ENCODE assay signal across 16 cellular contexts in genomic region chr19:42275517-42275916, GRCh38. TPM values are rescaled to one million over a fixed set of nuclear protein-coding genes. Genes with fewer than 3 reads are reported as not detected.
DNase-seq lines count a peak whose midpoint lies in the region; ATAC-seq and TF ChIP-seq lines count a peak whose summit lies in the region.
"Had no signal": no experiment of that assay in that cellular context is flagged by ENCODE, and none has a peak within 500 bp of the region (broad histone marks: within the 10 kb centered on the region; RNA-seq: fewer than 3 reads in every experiment).

No MANE protein-coding gene starts in this region.

- TF ChIP-seq CTCF in activated CD8-positive, alpha-beta T cell treated with anti-CD3 and anti-CD28 coated beads for 36 hours (IDR thresholded peaks at IDR 0.05): no peak
- TF ChIP-seq CTCF in HFFc6 (IDR thresholded peaks at IDR 0.05) (no peak), gastrocnemius medialis (IDR thresholded peaks at IDR 0.05 in 4 of 5, conservative IDR thresholded peaks at IDR 0.05 in 1 of 5) (no peak), GM13977 (IDR thresholded peaks at IDR 0.05; ENCODE audit: extremely low read depth, insufficient read depth, missing control alignments) (no peak)

- intact Hi-C loops in activated CD8-positive, alpha-beta T cell treated with anti-CD3 and anti-CD28 coated beads for 36 hours (cut with micrococcal nuclease): no loop called here
- intact Hi-C loops in gastrocnemius medialis (cut with DNase I; ENCODE audit: low total_unique reads): no loop called here

- H3K27ac ChIP-seq in cingulate gyrus (ENCODE audit: low read depth, low read length) (peak overlapping the region; percentile 54), gastrocnemius medialis (peak overlapping the region; percentile 39 to 97 (median 76))
- H3K27ac ChIP-seq: thyroid gland had no signal

- H3K27ac Mint-ChIP-seq in activated CD8-positive, alpha-beta T cell treated with anti-CD3 and anti-CD28 coated beads, Interleukin-2, amount 10 ng/mL, durations not matched to agents 7 days and 5 days: peak overlapping the region; percentile 90
- no peak overlapping the region for H3K27ac Mint-ChIP-seq in activated CD8-positive, alpha-beta T cell treated with anti-CD3 and anti-CD28 coated beads for 36 hours
- peak overlapping the region; percentile 65; the same call in 1 of the 2 replicates for H3K27ac Mint-ChIP-seq in HFFc6

- POLR2A ChIA-PET in activated CD8-positive, alpha-beta T cell treated with anti-CD3 and anti-CD28 coated beads, Interleukin-2, amount 10 ng/mL, durations not matched to agents 7 days and 5 days (lab: Charles Lee): no interaction called here
- POLR2A ChIA-PET in activated CD8-positive, alpha-beta T cell treated with anti-CD3 and anti-CD28 coated beads for 36 hours (lab: Charles Lee): interaction anchor here (1.0 to 1.4 kb wide), 2 partner anchors 29 to 30 kb away, joined by 3 to 4 read pairs; no protein-coding TSS in a partner anchor

- no peaks in the 10 kb centered on the region for H3K27me3 Mint-ChIP-seq in activated CD8-positive, alpha-beta T cell treated with anti-CD3 and anti-CD28 coated beads, Interleukin-2, amount 10 ng/mL, durations not matched to agents 7 days and 5 days (ENCODE audit: low read depth)
- H3K27me3 Mint-ChIP-seq in activated CD8-positive, alpha-beta T cell treated with anti-CD3 and anti-CD28 coated beads for 36 hours: no peaks in the 10 kb centered on the region
- peaks cover 10% of the 10 kb centered on the region for H3K27me3 Mint-ChIP-seq in HFFc6 (ENCODE audit: insufficient read depth)
- H3K27me3 Mint-ChIP-seq: naive thymus-derived CD8-positive, alpha-beta T cell had no signal

- DNase-seq in activated CD8-positive, alpha-beta T cell treated with anti-CD3 and anti-CD28 coated beads, Interleukin-2, amount 10 ng/mL, durations not matched to agents 7 days and 5 days: no peak
- DNase-seq in activated CD8-positive, alpha-beta T cell treated with anti-CD3 and anti-CD28 coated beads for 36 hours: no peak
- DNase-seq in HFFc6 (no peak), gastrocnemius medialis (no peak), GM13977 (ENCODE audit: low spot score) (no peak), activated gamma-delta T cell treated with Interleukin-2 at 50 U/mL for 16 hours (no peak)
- DNase-seq: activated CD8-positive, alpha-beta memory T cell treated with anti-CD3 and anti-CD28 coated beads, Interleukin-2, amount 50 U/mL, for 48 hours; hippocampal formation; naive thymus-derived CD8-positive, alpha-beta T cell; NCI-H1694 treated with DMSO at 0.1 percent for 48 hours; NCI-H446 treated with DMSO at 0.1 percent for 48 hours; thyroid gland had no signal

- no peak for ATAC-seq in activated CD8-positive, alpha-beta T cell treated with anti-CD3 and anti-CD28 coated beads, Interleukin-2, amount 10 ng/mL, durations not matched to agents 7 days and 5 days
- ATAC-seq in activated CD8-positive, alpha-beta T cell treated with anti-CD3 and anti-CD28 coated beads for 36 hours: no peak
- ATAC-seq in gastrocnemius medialis (no peak), HG02623 (IDR thresholded peaks at IDR 0.05; ENCODE audit: unreplicated experiment) (no peak)
- ATAC-seq: left lobe of liver; naive thymus-derived CD8-positive, alpha-beta T cell had no signal

- H3K36me3 ChIP-seq in gastrocnemius medialis: peaks cover 0 to 33% of the 10 kb centered on the region in 2 donors

- H3K27me3 ChIP-seq in gastrocnemius medialis: no peaks in the 10 kb centered on the region
- H3K27me3 ChIP-seq: thyroid gland had no signal

- in situ Hi-C loops in gastrocnemius medialis (cut with MboI; ENCODE audit: low sequenced_read_pairs in 4 of 4) (no loop called here), GM13977 (cut with MboI; ENCODE audit: low pct_unique_long_range_greater_than_20kb, low sequenced_read_pairs, unreplicated experiment) (loop anchor here (25.0 kb wide), 1 partner anchor 163 kb away; no protein-coding TSS in a partner anchor)

- no peaks in the 10 kb centered on the region for H3K9me3 Mint-ChIP-seq in activated CD8-positive, alpha-beta T cell treated with anti-CD3 and anti-CD28 coated beads, Interleukin-2, amount 10 ng/mL, durations not matched to agents 7 days and 5 days (ENCODE audit: insufficient read depth)
- no peaks in the 10 kb centered on the region for H3K9me3 Mint-ChIP-seq in activated CD8-positive, alpha-beta T cell treated with anti-CD3 and anti-CD28 coated beads for 36 hours
- H3K9me3 Mint-ChIP-seq in HFFc6: no peaks in the 10 kb centered on the region
- H3K9me3 Mint-ChIP-seq: naive thymus-derived CD8-positive, alpha-beta T cell had no signal

- H3K36me3 Mint-ChIP-seq in activated CD8-positive, alpha-beta T cell treated with anti-CD3 and anti-CD28 coated beads, Interleukin-2, amount 10 ng/mL, durations not matched to agents 7 days and 5 days (ENCODE audit: low read depth): peaks cover 45% of the 10 kb centered on the region
- H3K36me3 Mint-ChIP-seq in activated CD8-positive, alpha-beta T cell treated with anti-CD3 and anti-CD28 coated beads for 36 hours (ENCODE audit: low read depth): peaks cover 16% of the 10 kb centered on the region
- H3K36me3 Mint-ChIP-seq in HFFc6 (ENCODE audit: low read depth): peaks cover 25% of the 10 kb centered on the region

- no peak overlapping the region for H3K4me3 ChIP-seq in gastrocnemius medialis
- H3K4me3 ChIP-seq: coronary artery, thyroid gland had no signal

- TF ChIP-seq POLR2A in gastrocnemius medialis (IDR thresholded peaks at IDR 0.05): no peak

- no peaks in the 10 kb centered on the region for H3K9me3 ChIP-seq in gastrocnemius medialis
- H3K9me3 ChIP-seq: thyroid gland had no signal

- CTCF ChIA-PET in activated CD8-positive, alpha-beta T cell treated with anti-CD3 and anti-CD28 coated beads, Interleukin-2, amount 10 ng/mL, durations not matched to agents 7 days and 5 days (lab: Charles Lee): interaction anchor here (2.4 kb wide), 1 partner anchor 30 kb away, joined by 5 read pairs; no protein-coding TSS in a partner anchor
- CTCF ChIA-PET in activated CD8-positive, alpha-beta T cell treated with anti-CD3 and anti-CD28 coated beads for 36 hours (lab: Charles Lee): interaction anchor here (1.3 to 1.7 kb wide), 2 partner anchors 20 to 33 kb away, joined by 4 read pairs; partner anchors contain the start of gene GSK3A

- peaks cover 63% of the 10 kb centered on the region for H3K4me1 Mint-ChIP-seq in activated CD8-positive, alpha-beta T cell treated with anti-CD3 and anti-CD28 coated beads, Interleukin-2, amount 10 ng/mL, durations not matched to agents 7 days and 5 days (ENCODE audit: low read depth)
- H3K4me1 Mint-ChIP-seq in activated CD8-positive, alpha-beta T cell treated with anti-CD3 and anti-CD28 coated beads for 36 hours (ENCODE audit: low read depth): peaks cover 51% of the 10 kb centered on the region
- peaks cover 63% of the 10 kb centered on the region for H3K4me1 Mint-ChIP-seq in HFFc6 (ENCODE audit: low read depth)

- H3K4me1 ChIP-seq in gastrocnemius medialis: peaks cover 56 to 68% of the 10 kb centered on the region in 2 donors

- H3K4me3 Mint-ChIP-seq in activated CD8-positive, alpha-beta T cell treated with anti-CD3 and anti-CD28 coated beads, Interleukin-2, amount 10 ng/mL, durations not matched to agents 7 days and 5 days: no peak overlapping the region
- no peak overlapping the region for H3K4me3 Mint-ChIP-seq in activated CD8-positive, alpha-beta T cell treated with anti-CD3 and anti-CD28 coated beads for 36 hours
- H3K4me3 Mint-ChIP-seq in HFFc6: peak overlapping the region; percentile 69; the same call in 1 of the 2 replicates

RNA-seq across cellular contexts. Expression of gene CIC, which starts 6.5 kb away (rescaled TPM):
- total RNA-seq in activated CD8-positive, alpha-beta T cell treated with anti-CD3 and anti-CD28 coated beads, Interleukin-2, amount 10 ng/mL, durations not matched to agents 7 days and 5 days: 10 to 100 TPM; 73.1 to 83.8 TPM
- total RNA-seq in activated CD8-positive, alpha-beta T cell treated with anti-CD3 and anti-CD28 coated beads for 36 hours: 10 to 100 TPM; 60.7 to 65.6 TPM
- 10 to 100 TPM; 67.6 to 75.4 (median 73.7) TPM for total RNA-seq in HFFc6 (2021; fragmentation: NEBNext Ultra II Directional; extraction: Animal tissue kit (Norgen Biotek cat#: 25700))
- 10 to 100 TPM; 15.2 to 52.2 (median 41.5) TPM for total RNA-seq in gastrocnemius medialis

RNA-seq across cellular contexts. Expression of gene ERF, which starts 20.6 kb away (rescaled TPM):
- total RNA-seq in activated CD8-positive, alpha-beta T cell treated with anti-CD3 and anti-CD28 coated beads, Interleukin-2, amount 10 ng/mL, durations not matched to agents 7 days and 5 days: 10 to 100 TPM; 49.9 to 54.5 TPM
- 10 to 100 TPM; 60.0 to 69.2 TPM for total RNA-seq in activated CD8-positive, alpha-beta T cell treated with anti-CD3 and anti-CD28 coated beads for 36 hours
- total RNA-seq in HFFc6 (2021; fragmentation: NEBNext Ultra II Directional; extraction: Animal tissue kit (Norgen Biotek cat#: 25700)): 10 to 100 TPM; 74.7 to 87.8 (median 78.8) TPM
- 10 to 100 TPM; 14.0 to 26.7 (median 14.8) TPM for total RNA-seq in gastrocnemius medialis

RNA-seq across cellular contexts. Expression of gene PRR19, which starts 26.4 kb away (rescaled TPM):
- total RNA-seq in activated CD8-positive, alpha-beta T cell treated with anti-CD3 and anti-CD28 coated beads, Interleukin-2, amount 10 ng/mL, durations not matched to agents 7 days and 5 days: under 1 TPM; 0.44 to 0.55 TPM
- under 1 TPM; 0.38 to 0.49 TPM for total RNA-seq in activated CD8-positive, alpha-beta T cell treated with anti-CD3 and anti-CD28 coated beads for 36 hours
- total RNA-seq in HFFc6 (2021; fragmentation: NEBNext Ultra II Directional; extraction: Animal tissue kit (Norgen Biotek cat#: 25700)): 1 to 10 TPM in 1 of 6 experiments, under 1 TPM in 5; 0.67 to 2.0 (median 0.86) TPM
- not detected for total RNA-seq in gastrocnemius medialis

RNA-seq across cellular contexts. Expression of gene PAFAH1B3, which starts 26.9 kb away (rescaled TPM):
- 10 to 100 TPM; 48.2 to 52.7 TPM for total RNA-seq in activated CD8-positive, alpha-beta T cell treated with anti-CD3 and anti-CD28 coated beads, Interleukin-2, amount 10 ng/mL, durations not matched to agents 7 days and 5 days
- 10 to 100 TPM; 39.1 to 42.4 TPM for total RNA-seq in activated CD8-positive, alpha-beta T cell treated with anti-CD3 and anti-CD28 coated beads for 36 hours
- 10 to 100 TPM; 32.3 to 43.5 (median 40.7) TPM for total RNA-seq in HFFc6 (2021; fragmentation: NEBNext Ultra II Directional; extraction: Animal tissue kit (Norgen Biotek cat#: 25700))
- 10 to 100 TPM in 1 of 4 donors, 1 to 10 TPM in 3; 1.7 to 30.7 (median 5.1) TPM for total RNA-seq in gastrocnemius medialis

RNA-seq across cellular contexts. Expression of gene GSK3A, which starts 33.1 kb away (rescaled TPM):
- total RNA-seq in activated CD8-positive, alpha-beta T cell treated with anti-CD3 and anti-CD28 coated beads, Interleukin-2, amount 10 ng/mL, durations not matched to agents 7 days and 5 days: 10 to 100 TPM; 48.2 to 49.0 TPM
- total RNA-seq in activated CD8-positive, alpha-beta T cell treated with anti-CD3 and anti-CD28 coated beads for 36 hours: 10 to 100 TPM; 30.5 to 31.7 TPM
- total RNA-seq in HFFc6 (2021; fragmentation: NEBNext Ultra II Directional; extraction: Animal tissue kit (Norgen Biotek cat#: 25700)): 10 to 100 TPM; 36.3 to 45.5 (median 43.1) TPM
- total RNA-seq in gastrocnemius medialis: 10 to 100 TPM; 24.2 to 48.0 (median 40.1) TPM
